12 cellular contexts compared by ENCODE assay signal in genomic region chr16:30474062-30474452, GRCh38. TPM values are rescaled to one million over a fixed set of nuclear protein-coding genes. Genes with fewer than 3 reads are reported as not detected.
DNase-seq lines count a peak whose midpoint lies in the region; ATAC-seq and TF ChIP-seq lines count a peak whose summit lies in the region.
"Had no signal": no experiment of that assay in that cellular context is flagged by ENCODE, and none has a peak within 500 bp of the region (broad histone marks: within the 10 kb centered on the region; RNA-seq: fewer than 3 reads in every experiment).

No MANE protein-coding gene starts in this region.

- no peak for DNase-seq in CD4-positive, alpha-beta T cell
- DNase-seq in HL-60 (ENCODE audit: low read depth in 1 of 2, low spot score in 1 of 2) (no peak), natural killer cell (no peak), COLO829 (ENCODE audit: low spot score) (no peak), NCI-H146 treated with DMSO at 0.1 percent for 48 hours (lab: John Stamatoyannopoulos, UW; ENCODE audit: unreplicated experiment) (no peak), left colon (no peak)
- no peak for DNase-seq in activated naive CD4-positive, alpha-beta T cell treated with anti-CD3 and anti-CD28 coated beads, Interleukin-2, amount 50 U/mL, for 72 hours (ENCODE audit: low spot score in 2 of 2)
- DNase-seq: COR-L47 had no signal

- H3K27me3 ChIP-seq in CD4-positive, alpha-beta T cell (ENCODE audit: control insufficient read depth, insufficient read depth, low read length) = no peaks in the 10 kb centered on the region
- H3K27me3 ChIP-seq in HL-60 (ENCODE audit: insufficient read depth, poor library complexity, severe bottlenecking) = no peaks in the 10 kb centered on the region

- H3K4me1 Mint-ChIP-seq in CD4-positive, alpha-beta T cell (ENCODE audit: low read depth) = peaks cover 74% of the 10 kb centered on the region
- peaks cover 61 to 81% of the 10 kb centered on the region in 2 donors for H3K4me1 Mint-ChIP-seq in natural killer cell

- H3K27me3 Mint-ChIP-seq in CD4-positive, alpha-beta T cell = no peaks in the 10 kb centered on the region
- H3K27me3 Mint-ChIP-seq in natural killer cell (ENCODE audit: low read depth in 2 of 2) = no peaks in the 10 kb centered on the region

- H3K9me3 Mint-ChIP-seq in CD4-positive, alpha-beta T cell = no peaks in the 10 kb centered on the region
- no peaks in the 10 kb centered on the region for H3K9me3 Mint-ChIP-seq in activated naive CD4-positive, alpha-beta T cell treated with anti-CD3 and anti-CD28 coated beads, Interleukin-2, amount 50 U/mL, for 72 hours
- peaks cover 0 to 3% of the 10 kb centered on the region in 2 donors for H3K9me3 Mint-ChIP-seq in natural killer cell

- H3K27ac ChIP-seq in CD4-positive, alpha-beta T cell (ENCODE audit: low read depth, low read length) = peak overlapping the region; percentile 94
- H3K27ac ChIP-seq in HL-60 (replicated peaks) = peak overlapping the region; percentile 83
- H3K27ac ChIP-seq: psoas muscle had no signal

- peak overlapping the region; percentile 90 for H3K27ac Mint-ChIP-seq in CD4-positive, alpha-beta T cell
- H3K27ac Mint-ChIP-seq in activated naive CD4-positive, alpha-beta T cell treated with anti-CD3 and anti-CD28 coated beads, Interleukin-2, amount 50 U/mL, for 72 hours = peak overlapping the region; percentile 98
- H3K27ac Mint-ChIP-seq in natural killer cell = peak overlapping the region; percentile 95 to 96

- ATAC-seq in CD4-positive, alpha-beta T cell (ENCODE audit: poor library complexity) = no peak
- no peak for ATAC-seq in activated naive CD4-positive, alpha-beta T cell treated with anti-CD3 and anti-CD28 coated beads, Interleukin-2, amount 50 U/mL, for 72 hours
- ATAC-seq in natural killer cell (no peak), HG03432 (IDR thresholded peaks at IDR 0.05; ENCODE audit: unreplicated experiment) (no peak), left colon (no peak)
- ATAC-seq: psoas muscle had no signal

- peaks cover 61% of the 10 kb centered on the region for H3K36me3 Mint-ChIP-seq in CD4-positive, alpha-beta T cell (ENCODE audit: low read depth)
- peaks cover 48 to 59% of the 10 kb centered on the region in 2 donors for H3K36me3 Mint-ChIP-seq in activated naive CD4-positive, alpha-beta T cell treated with anti-CD3 and anti-CD28 coated beads, Interleukin-2, amount 50 U/mL, for 72 hours
- no peaks in the 10 kb centered on the region for H3K36me3 Mint-ChIP-seq in natural killer cell

- POLR2A ChIA-PET in CD4-positive, alpha-beta T cell (lab: Charles Lee) = interaction anchor here (0.6 to 7.1 kb wide), 18 partner anchors 10 to 184 kb away, joined by 3 to 170 read pairs (median 8); partner anchors contain the start of genes DCTPP1, FBRS, SEPHS2 and ZNF689

- TF ChIP-seq CTCF in CD4-positive, alpha-beta T cell (IDR thresholded peaks at IDR 0.05) = no peak
- TF ChIP-seq CTCF in HL-60 (IDR thresholded peaks at IDR 0.05; ENCODE audit: insufficient read depth, low read length) (no peak), natural killer cell (IDR thresholded peaks at IDR 0.05) (no peak)

- H3K4me3 Mint-ChIP-seq in CD4-positive, alpha-beta T cell = peak overlapping the region; percentile 96
- H3K4me3 Mint-ChIP-seq in natural killer cell = peak overlapping the region; percentile 98

- no peaks in the 10 kb centered on the region for H3K9me3 ChIP-seq in CD4-positive, alpha-beta T cell (ENCODE audit: control insufficient read depth, low read length)
- H3K9me3 ChIP-seq: psoas muscle had no signal

- CTCF ChIA-PET in CD4-positive, alpha-beta T cell (lab: Charles Lee) = interaction anchor here (0.9 to 3.4 kb wide), 3 partner anchors 25 to 65 kb away, joined by 3 to 22 read pairs (median 5); partner anchors contain the start of gene DCTPP1

- intact Hi-C loops in CD4-positive, alpha-beta T cell (cut with DNase I, micrococcal nuclease) = loop anchor here in 1 of 2 experiments (2.0 to 5.0 kb wide), 2 partner anchors 17 to 42 kb away; partner anchors contain the start of gene DCTPP1
- intact Hi-C loops in natural killer cell (cut with micrococcal nuclease) (no loop called here), left colon (cut with DNase I, micrococcal nuclease) (no loop called here)

- peak overlapping the region; percentile 77 for H3K4me3 ChIP-seq in HL-60 (replicated peaks; ENCODE audit: insufficient read depth, low read length)
- H3K4me3 ChIP-seq: psoas muscle had no signal

RNA-seq across cellular contexts. Expression of gene ITGAL, which starts 1.5 kb away (rescaled TPM):
- 100 to 1,000 TPM; 186 to 187 TPM for total RNA-seq in CD4-positive, alpha-beta T cell
- total RNA-seq in activated naive CD4-positive, alpha-beta T cell treated with anti-CD3 and anti-CD28 coated beads, Interleukin-2, amount 50 U/mL, for 72 hours = 100 to 1,000 TPM; 297 to 390 TPM
- total RNA-seq in natural killer cell (1,000 to 10,000 TPM; 1,131 to 1,260 (median 1,176) TPM), left colon (1 to 10 TPM; 6.7 to 7.3 TPM)
- total RNA-seq: NCI-H460, RPMI7951 had no signal

RNA-seq across cellular contexts. Expression of gene SEPHS2, which starts 28.4 kb away (rescaled TPM):
- 10 to 100 TPM; 25.4 to 25.9 TPM for total RNA-seq in CD4-positive, alpha-beta T cell
- total RNA-seq in activated naive CD4-positive, alpha-beta T cell treated with anti-CD3 and anti-CD28 coated beads, Interleukin-2, amount 50 U/mL, for 72 hours = 10 to 100 TPM; 54.8 to 62.7 TPM
- total RNA-seq in natural killer cell (10 to 100 TPM; 25.5 to 37.6 (median 35.0) TPM), left colon (100 to 1,000 TPM; 157 to 183 TPM)

RNA-seq across cellular contexts. Expression of gene DCTPP1, which starts 44.2 kb away (rescaled TPM):
- total RNA-seq in CD4-positive, alpha-beta T cell = 1 to 10 TPM; 5.4 to 6.5 TPM
- total RNA-seq in activated naive CD4-positive, alpha-beta T cell treated with anti-CD3 and anti-CD28 coated beads, Interleukin-2, amount 50 U/mL, for 72 hours = 100 to 1,000 TPM in 1 of 2 donors, 10 to 100 TPM in 1; 53.1 to 113 TPM
- 10 to 100 TPM; 11.2 to 16.9 (median 15.2) TPM for total RNA-seq in natural killer cell
- 100 to 1,000 TPM in 1 of 2 donors, 10 to 100 TPM in 1; 76.7 to 102 TPM for total RNA-seq in left colon

RNA-seq across cellular contexts. Expression of gene ZNF768, which starts 52.3 kb away (rescaled TPM):
- total RNA-seq in CD4-positive, alpha-beta T cell = 1 to 10 TPM; 3.9 to 4.1 TPM
- total RNA-seq in activated naive CD4-positive, alpha-beta T cell treated with anti-CD3 and anti-CD28 coated beads, Interleukin-2, amount 50 U/mL, for 72 hours = 1 to 10 TPM; 2.3 to 9.3 TPM
- 1 to 10 TPM; 3.3 to 7.2 (median 5.6) TPM for total RNA-seq in natural killer cell
- 10 to 100 TPM; 58.7 to 62.4 TPM for total RNA-seq in left colon

Comparison
In these comparisons a context has a peak if more than half of its experiments do, and no peak if none do; other contexts are left out.
1. RNA of gene ITGAL, which starts 1.5 kb away (total RNA-seq): 1,131 to 1,260 TPM in natural killer cell, 297 to 390 TPM in activated naive CD4-positive, alpha-beta T cell treated with anti-CD3 and anti-CD28 coated beads, Interleukin-2, amount 50 U/mL, for 72 hours and 186 to 187 TPM in CD4-positive, alpha-beta T cell; 6.7 to 7.3 TPM in left colon; every median in the first group is over 10 times any median in the second.
2. Peak in every context shown above with its lines, with median percentiles within 50 percentile points of each other: H3K27ac Mint-ChIP-seq.